ENCODE assay signal across 8 cellular contexts in the genomic region with DNA sequence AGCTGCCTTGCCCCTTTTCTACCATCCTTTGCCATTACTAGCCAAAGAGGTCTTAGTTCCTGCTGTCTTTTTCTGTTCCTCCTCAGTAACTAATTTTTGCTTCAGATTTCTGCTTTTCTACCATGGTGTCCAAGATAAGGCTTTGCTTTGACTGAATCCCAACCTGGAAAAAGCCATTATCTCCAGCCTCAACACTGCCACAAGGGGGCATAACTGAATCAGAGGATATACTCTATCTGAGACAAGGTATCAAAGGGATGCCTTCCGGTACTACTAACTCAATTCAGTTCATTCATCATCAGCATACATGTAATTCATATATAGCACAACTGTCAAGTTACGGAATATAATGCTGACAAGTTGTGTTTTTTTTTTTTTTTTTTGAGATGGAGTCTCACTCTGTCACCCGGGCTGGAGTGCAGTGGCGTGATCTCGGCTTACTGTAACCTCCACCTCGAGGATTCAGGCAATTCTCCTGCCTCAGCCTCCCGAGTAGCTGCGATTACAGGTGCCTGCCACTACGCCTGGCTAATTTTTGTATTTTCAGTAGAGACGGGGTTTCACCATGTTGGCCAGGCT. TPM values are rescaled to one million over a fixed set of nuclear protein-coding genes. Genes with fewer than 3 reads are reported as not detected.
A peak's percentile ranks its signal among the peaks of the same experiment; 100 is the strongest.
DNase-seq lines count a peak whose midpoint lies in the region; ATAC-seq and TF ChIP-seq lines count a peak whose summit lies in the region.

No MANE protein-coding gene starts in this region.

- peaks cover 10% of the 10 kb centered on the region for H3K36me3 Mint-ChIP-seq in activated CD8-positive, alpha-beta memory T cell treated with anti-CD3 and anti-CD28 coated beads, Interleukin-2, amount 10 ng/mL, durations not matched to agents 7 days and 5 days
- peaks cover 0 to 16% (median 7%) of the 10 kb centered on the region in 3 experiments; a peak in 5 of 7 replicates for H3K36me3 Mint-ChIP-seq in H9 (ENCODE audit: insufficient read depth in 1 of 3, low read depth in 3 of 3)
- H3K36me3 Mint-ChIP-seq in activated naive CD4-positive, alpha-beta T cell treated with anti-CD3 and anti-CD28 coated beads, Interleukin-2, amount 50 U/mL, for 72 hours = no peaks in the 10 kb centered on the region

- H3K27me3 ChIP-seq in H9 (ENCODE audit: insufficient read depth, low read length) = no peaks in the 10 kb centered on the region

- H4K8ac ChIP-seq in H9 (replicated peaks; ENCODE audit: insufficient read length, low read depth, low read length) = no peak overlapping the region

- no peak overlapping the region for H4K5ac ChIP-seq in H9 (ENCODE audit: insufficient read length, low read depth, low read length)

- H3K23ac ChIP-seq in H9 (ENCODE audit: insufficient read length, low read depth, low read length) = no peak overlapping the region

- H2AFZ ChIP-seq in H9 (ENCODE audit: low read length) = no peak overlapping the region

- H3K79me1 ChIP-seq in H9 (ENCODE audit: insufficient read depth, low read depth, low read length, poor library complexity, severe bottlenecking) = no peaks in the 10 kb centered on the region

- no peaks in the 10 kb centered on the region for H3K4me1 ChIP-seq in H9 (ENCODE audit: insufficient read depth, low read length)

- H3K9me3 Mint-ChIP-seq in activated CD8-positive, alpha-beta memory T cell treated with anti-CD3 and anti-CD28 coated beads, Interleukin-2, amount 10 ng/mL, durations not matched to agents 7 days and 5 days (ENCODE audit: low read depth) = no peaks in the 10 kb centered on the region
- H3K9me3 Mint-ChIP-seq in H9 = no peaks in the 10 kb centered on the region
- H3K9me3 Mint-ChIP-seq in activated naive CD4-positive, alpha-beta T cell treated with anti-CD3 and anti-CD28 coated beads, Interleukin-2, amount 50 U/mL, for 72 hours = no peaks in the 10 kb centered on the region

- H3K9ac ChIP-seq in H9 (ENCODE audit: extremely low read depth, insufficient read length, low read length) = no peak overlapping the region

- H3K18ac ChIP-seq in H9 (ENCODE audit: insufficient read length, low read depth, low read length) = no peak overlapping the region

- H3K23me2 ChIP-seq in H9 (ENCODE audit: insufficient read length, low read depth, low read length, poor library complexity, severe bottlenecking) = no peaks in the 10 kb centered on the region

- no CpG with 5 or more reads among the region's 10 CpGs for WGBS in H9 (ENCODE audit: extremely low coverage, insufficient read length, low lambda C conversion rate)

- peak; percentile 52 for DNase-seq in activated CD8-positive, alpha-beta memory T cell treated with anti-CD3 and anti-CD28 coated beads, Interleukin-2, amount 10 ng/mL, durations not matched to agents 7 days and 5 days
- no peak for DNase-seq in activated CD8-positive, alpha-beta memory T cell treated with anti-CD3 and anti-CD28 coated beads, Interleukin-2, amount 50 U/mL, for 48 hours
- peak; percentile 32 for DNase-seq in H9
- peak; percentile 32 for DNase-seq in NCI-H748 treated with DMSO at 0.1 percent for 48 hours (lab: John Stamatoyannopoulos, UW)
- DNase-seq in activated naive CD4-positive, alpha-beta T cell treated with anti-CD3 and anti-CD28 coated beads, Interleukin-2, amount 50 U/mL, for 72 hours (ENCODE audit: low spot score in 2 of 2) = peak in 1 of 2 donors; percentile 36
- DNase-seq in iPS-NIHi11 (ENCODE audit: low spot score) = peak; percentile 54
- peak in 2 of 3 donors; percentile 16 to 32 for DNase-seq in stimulated activated CD4-positive, alpha-beta T cell treated with anti-CD3 and anti-CD28 coated beads, TNF-alpha, amount 100 ng/mL, for 48 hours (ENCODE audit: low read depth in 3 of 3)
- no peak for DNase-seq in sciatic nerve (ENCODE audit: low spot score)

- no peak overlapping the region for H3K56ac ChIP-seq in H9 (ENCODE audit: insufficient read length, low read depth, low read length)

- no peaks in the 10 kb centered on the region for H3K9me3 ChIP-seq in H9 (ENCODE audit: control insufficient read depth, low read depth, low read length)

- TF ChIP-seq CTCF in H9 (conservative IDR thresholded peaks at IDR 0.05) = peak; percentile 74

- H3K4me2 ChIP-seq in H9 (ENCODE audit: insufficient read depth, insufficient read length, low read length) = no peak overlapping the region

- H3K4ac ChIP-seq in H9 (ENCODE audit: low read depth, low read length) = no peak overlapping the region

- H2BK20ac ChIP-seq in H9 (ENCODE audit: low read depth, low read length, poor library complexity, severe bottlenecking) = no peak overlapping the region

- CTCF ChIA-PET in activated CD8-positive, alpha-beta memory T cell treated with anti-CD3 and anti-CD28 coated beads, Interleukin-2, amount 10 ng/mL, durations not matched to agents 7 days and 5 days (lab: Charles Lee) = interaction anchor here (0.7 to 4.0 kb wide), 8 partner anchors 11 to 329 kb away, joined by 3 to 31 read pairs (median 4); a partner anchor contains a TSS

- H2BK15ac ChIP-seq in H9 (ENCODE audit: low read depth, low read length) = no peak overlapping the region

- no peak overlapping the region for H3T11ph ChIP-seq in H9 (ENCODE audit: low read length)

- H4K20me1 ChIP-seq in H9 (ENCODE audit: control insufficient read depth, insufficient read depth, insufficient read length) = no peaks in the 10 kb centered on the region

- H2BK12ac ChIP-seq in H9 (ENCODE audit: insufficient read length, low read depth, low read length) = no peak overlapping the region

- no peak overlapping the region for H3K27ac ChIP-seq in H9 (ENCODE audit: insufficient read length, low read depth, low read length)

- no peak overlapping the region for H4K91ac ChIP-seq in H9 (ENCODE audit: insufficient read length, low read depth, low read length)

- no peak overlapping the region for H2AK5ac ChIP-seq in H9 (ENCODE audit: insufficient read length, low read length)

- intact Hi-C loops in sciatic nerve (cut with DNase I) = no loop called here

- H3K27ac Mint-ChIP-seq in activated CD8-positive, alpha-beta memory T cell treated with anti-CD3 and anti-CD28 coated beads, Interleukin-2, amount 10 ng/mL, durations not matched to agents 7 days and 5 days = no peak overlapping the region
- no peak overlapping the region for H3K27ac Mint-ChIP-seq in H9
- no peak overlapping the region for H3K27ac Mint-ChIP-seq in activated naive CD4-positive, alpha-beta T cell treated with anti-CD3 and anti-CD28 coated beads, Interleukin-2, amount 50 U/mL, for 72 hours

- H2BK120ac ChIP-seq in H9 (ENCODE audit: low read depth, low read length, poor library complexity, severe bottlenecking) = no peak overlapping the region

- no peak overlapping the region for H3K14ac ChIP-seq in H9 (ENCODE audit: insufficient read depth, low read length)

- H2BK5ac ChIP-seq in H9 (ENCODE audit: insufficient read length, low read length) = no peak overlapping the region

- no peaks in the 10 kb centered on the region for H3K4me1 Mint-ChIP-seq in activated CD8-positive, alpha-beta memory T cell treated with anti-CD3 and anti-CD28 coated beads, Interleukin-2, amount 10 ng/mL, durations not matched to agents 7 days and 5 days
- no peaks in the 10 kb centered on the region for H3K4me1 Mint-ChIP-seq in H9

- no peak overlapping the region for H3K4me3 Mint-ChIP-seq in activated CD8-positive, alpha-beta memory T cell treated with anti-CD3 and anti-CD28 coated beads, Interleukin-2, amount 10 ng/mL, durations not matched to agents 7 days and 5 days
- no peak overlapping the region for H3K4me3 Mint-ChIP-seq in H9

- ATAC-seq in activated CD8-positive, alpha-beta memory T cell treated with anti-CD3 and anti-CD28 coated beads, Interleukin-2, amount 10 ng/mL, durations not matched to agents 7 days and 5 days = peak; percentile 75
- ATAC-seq in activated naive CD4-positive, alpha-beta T cell treated with anti-CD3 and anti-CD28 coated beads, Interleukin-2, amount 50 U/mL, for 72 hours = peak; percentile 71 to 78
- ATAC-seq in sciatic nerve = no peak

- no peaks in the 10 kb centered on the region for H3K79me2 ChIP-seq in H9 (ENCODE audit: insufficient read depth, low read length)

- no peaks in the 10 kb centered on the region for H3K27me3 Mint-ChIP-seq in activated CD8-positive, alpha-beta memory T cell treated with anti-CD3 and anti-CD28 coated beads, Interleukin-2, amount 10 ng/mL, durations not matched to agents 7 days and 5 days
- H3K27me3 Mint-ChIP-seq in H9 (ENCODE audit: low read depth) = no peaks in the 10 kb centered on the region

RNA-seq across cellular contexts. Expression of a gene that starts 11.4 kb away (rescaled TPM):
- total RNA-seq in activated CD8-positive, alpha-beta memory T cell treated with anti-CD3 and anti-CD28 coated beads, Interleukin-2, amount 10 ng/mL, durations not matched to agents 7 days and 5 days = 10 to 100 TPM in 1 of 2 experiments, 1 to 10 TPM in 1; 10.0 to 11.3 TPM
- 10.1 and 10.7 TPM in 2 replicates for total RNA-seq in H9 (2021)
- 10 to 100 TPM in 1 of 2 donors, 1 to 10 TPM in 1; 8.9 to 11.8 TPM for total RNA-seq in activated naive CD4-positive, alpha-beta T cell treated with anti-CD3 and anti-CD28 coated beads, Interleukin-2, amount 50 U/mL, for 72 hours
- total RNA-seq in sciatic nerve = 6.2 TPM

RNA-seq across cellular contexts. Expression of a gene that starts 33.0 kb away (rescaled TPM):
- total RNA-seq in activated CD8-positive, alpha-beta memory T cell treated with anti-CD3 and anti-CD28 coated beads, Interleukin-2, amount 10 ng/mL, durations not matched to agents 7 days and 5 days = 10 to 100 TPM; 62.0 to 76.7 TPM
- total RNA-seq in H9 (2021) (56.4 and 59.7 TPM in 2 replicates), sciatic nerve (52.9 TPM)
- 10 to 100 TPM; 58.9 to 59.5 TPM for total RNA-seq in activated naive CD4-positive, alpha-beta T cell treated with anti-CD3 and anti-CD28 coated beads, Interleukin-2, amount 50 U/mL, for 72 hours

RNA-seq across cellular contexts. Expression of a gene that starts 33.1 kb away (rescaled TPM):
- total RNA-seq in activated CD8-positive, alpha-beta memory T cell treated with anti-CD3 and anti-CD28 coated beads, Interleukin-2, amount 10 ng/mL, durations not matched to agents 7 days and 5 days = 10 to 100 TPM; 40.9 to 42.1 TPM
- total RNA-seq in H9 (2021) (41.7 and 47.2 TPM in 2 replicates), sciatic nerve (27.5 TPM)
- 10 to 100 TPM; 35.2 to 38.3 TPM for total RNA-seq in activated naive CD4-positive, alpha-beta T cell treated with anti-CD3 and anti-CD28 coated beads, Interleukin-2, amount 50 U/mL, for 72 hours

Comparison
In these comparisons a context has a peak if more than half of its experiments do, and no peak if none do; other contexts are left out.
1. DNase-seq: peak in activated CD8-positive, alpha-beta memory T cell treated with anti-CD3 and anti-CD28 coated beads, Interleukin-2, amount 10 ng/mL, durations not matched to agents 7 days and 5 days (single experiment), H9 (single experiment), NCI-H748 treated with DMSO at 0.1 percent for 48 hours (single experiment), iPS-NIHi11 (single experiment) and stimulated activated CD4-positive, alpha-beta T cell treated with anti-CD3 and anti-CD28 coated beads, TNF-alpha, amount 100 ng/mL, for 48 hours (2 of 3); none in activated CD8-positive, alpha-beta memory T cell treated with anti-CD3 and anti-CD28 coated beads, Interleukin-2, amount 50 U/mL, for 48 hours (single experiment) and sciatic nerve (single experiment).